ENCODE assay signal across 12 cellular contexts in genomic region chr19:45511074-45511473, GRCh38. TPM values are rescaled to one million over a fixed set of nuclear protein-coding genes. Genes with fewer than 3 reads are reported as not detected.
A peak's percentile ranks its signal among the peaks of the same experiment; 100 is the strongest.
DNase-seq lines count a peak whose midpoint lies in the region; ATAC-seq, FAIRE-seq and TF ChIP-seq lines count a peak whose summit lies in the region.
"Had no signal": no experiment of that assay in that cellular context is flagged by ENCODE, and none has a peak within 500 bp of the region (broad histone marks: within the 10 kb centered on the region; RNA-seq: fewer than 3 reads in every experiment).

No MANE protein-coding gene starts in this region.

- CTCF ChIA-PET in activated naive CD4-positive, alpha-beta T cell treated with anti-CD3 and anti-CD28 coated beads for 36 hours (lab: Charles Lee): interaction anchor here (0.6 kb wide), 1 partner anchor 132 kb away, joined by 3 read pairs; no protein-coding TSS in a partner anchor
- CTCF ChIA-PET in activated CD4-positive, alpha-beta memory T cell treated with anti-CD3 and anti-CD28 coated beads for 36 hours (lab: Charles Lee): interaction anchor here (1.2 kb wide), 1 partner anchor 47 kb away, joined by 4 read pairs; no protein-coding TSS in a partner anchor

- peaks cover 42% of the 10 kb centered on the region for H4K20me1 ChIP-seq in keratinocyte (ENCODE audit: control insufficient read depth, extremely low read depth, insufficient read depth, low read length)

- no peak overlapping the region for H3K4me3 ChIP-seq in keratinocyte (ENCODE audit: control insufficient read depth in 2 of 3, extremely low read depth in 1 of 3, insufficient read depth in 2 of 3, low read depth in 1 of 3, low read length in 3 of 3)
- H3K4me3 ChIP-seq in stomach: peak overlapping the region in 1 of 4 donors; percentile 15
- H3K4me3 ChIP-seq: left ventricle myocardium inferior had no signal

- H3K4me1 Mint-ChIP-seq in activated naive CD4-positive, alpha-beta T cell treated with anti-CD3 and anti-CD28 coated beads for 36 hours (ENCODE audit: low read depth): peaks cover 62% of the 10 kb centered on the region
- H3K4me1 Mint-ChIP-seq in activated CD4-positive, alpha-beta memory T cell treated with anti-CD3 and anti-CD28 coated beads for 36 hours (ENCODE audit: low read depth): peaks cover 65% of the 10 kb centered on the region

- peaks cover 6% of the 10 kb centered on the region for H3K36me3 Mint-ChIP-seq in activated naive CD4-positive, alpha-beta T cell treated with anti-CD3 and anti-CD28 coated beads for 36 hours (ENCODE audit: low read depth)
- H3K36me3 Mint-ChIP-seq in activated CD4-positive, alpha-beta memory T cell treated with anti-CD3 and anti-CD28 coated beads for 36 hours: peaks cover 4% of the 10 kb centered on the region

- dilution Hi-C loops in keratinocyte (cut with MboI; ENCODE audit: extremely low pct_ligation_motif_present, low sequenced_read_pairs): no loop called here

- H3K79me2 ChIP-seq in keratinocyte (ENCODE audit: control insufficient read depth, insufficient read depth, low read length): peaks cover 87% of the 10 kb centered on the region

- H3K4me1 ChIP-seq in keratinocyte (ENCODE audit: control insufficient read depth, extremely low read depth, insufficient read depth, low read length) (peaks cover 40% of the 10 kb centered on the region), stomach (peaks cover 68 to 76% (median 72%) of the 10 kb centered on the region in 4 donors)

- H3K27ac ChIP-seq in keratinocyte (ENCODE audit: control insufficient read depth, insufficient read depth, low read length) (no peak overlapping the region), stomach (peak overlapping the region in 4 of 5 donors; percentile 91 to 97 (median 96))

- intact Hi-C loops in activated naive CD4-positive, alpha-beta T cell treated with anti-CD3 and anti-CD28 coated beads for 36 hours (cut with micrococcal nuclease): no loop called here
- intact Hi-C loops in activated CD4-positive, alpha-beta memory T cell treated with anti-CD3 and anti-CD28 coated beads for 36 hours (cut with micrococcal nuclease): no loop called here
- intact Hi-C loops in stomach (cut with DNase I; ENCODE audit: low total_unique reads): no loop called here

- H3K4me3 Mint-ChIP-seq in activated naive CD4-positive, alpha-beta T cell treated with anti-CD3 and anti-CD28 coated beads for 36 hours: no peak overlapping the region
- H3K4me3 Mint-ChIP-seq in activated CD4-positive, alpha-beta memory T cell treated with anti-CD3 and anti-CD28 coated beads for 36 hours: peak overlapping the region; percentile 23

- no peaks in the 10 kb centered on the region for H3K9me3 Mint-ChIP-seq in activated naive CD4-positive, alpha-beta T cell treated with anti-CD3 and anti-CD28 coated beads for 36 hours
- H3K9me3 Mint-ChIP-seq in activated CD4-positive, alpha-beta memory T cell treated with anti-CD3 and anti-CD28 coated beads for 36 hours: no peaks in the 10 kb centered on the region

- TF ChIP-seq CTCF in keratinocyte (optimal IDR thresholded peaks at IDR 0.05 in 1 of 3, IDR thresholded peaks at IDR 0.05 in 1 of 3, conservative IDR thresholded peaks at IDR 0.05 in 1 of 3; ENCODE audit: extremely low read depth in 1 of 3, insufficient read depth in 2 of 3, low read length in 3 of 3): no peak
- no peak for TF ChIP-seq CTCF in stomach (IDR thresholded peaks at IDR 0.05)

- DNase-seq in activated naive CD4-positive, alpha-beta T cell treated with anti-CD3 and anti-CD28 coated beads for 36 hours: no peak
- DNase-seq in activated naive CD4-positive, alpha-beta T cell treated with Interleukin-2 at 50 U/mL for 16 hours: no peak
- DNase-seq in activated CD4-positive, alpha-beta memory T cell treated with anti-CD3 and anti-CD28 coated beads for 36 hours: no peak
- DNase-seq in keratinocyte (ENCODE audit: low read depth, low spot score) (no peak), stomach (no peak), MV-4-11 (lab: John Stamatoyannopoulos, UW) (no peak), SKM-1 treated with dmso at 0.1 percent for 144 hours (lab: John Stamatoyannopoulos, UW; ENCODE audit: unreplicated experiment) (no peak)
- DNase-seq: central memory CD4-positive, alpha-beta T cell; left ventricle myocardium inferior; NCI-H2029 treated with DMSO at 0.1 percent for 48 hours; SHP77 treated with DMSO at 0.1 percent for 48 hours had no signal

- no peaks in the 10 kb centered on the region for H3K27me3 Mint-ChIP-seq in activated naive CD4-positive, alpha-beta T cell treated with anti-CD3 and anti-CD28 coated beads for 36 hours (ENCODE audit: low read depth)
- H3K27me3 Mint-ChIP-seq in activated CD4-positive, alpha-beta memory T cell treated with anti-CD3 and anti-CD28 coated beads for 36 hours: no peaks in the 10 kb centered on the region

- H3K9me1 ChIP-seq in keratinocyte (ENCODE audit: control insufficient read depth, extremely low read depth, insufficient read depth, low read length): peaks cover 8% of the 10 kb centered on the region

- H3K9me3 ChIP-seq in keratinocyte (ENCODE audit: control insufficient read depth, low read depth, low read length): no peaks in the 10 kb centered on the region
- H3K9me3 ChIP-seq in stomach: no peaks in the 10 kb centered on the region
- H3K9me3 ChIP-seq: left ventricle myocardium inferior had no signal

- peaks cover 11 to 30% of the 10 kb centered on the region in 2 experiments for H3K36me3 ChIP-seq in keratinocyte (ENCODE audit: control insufficient read depth in 2 of 2, extremely low read depth in 1 of 2, insufficient read depth in 2 of 2, low read length in 2 of 2)
- H3K36me3 ChIP-seq in stomach: peaks cover 0 to 20% (median 6%) of the 10 kb centered on the region in 4 donors
- H3K36me3 ChIP-seq: left ventricle myocardium inferior had no signal

- H3K9ac ChIP-seq in keratinocyte (ENCODE audit: control insufficient read depth, extremely low read depth, insufficient read depth, low read length): no peak overlapping the region

- no peak overlapping the region for H2AFZ ChIP-seq in keratinocyte (ENCODE audit: control insufficient read depth, low read length)

- no peak for TF ChIP-seq POLR2A in stomach (IDR thresholded peaks at IDR 0.05)

- no peak for TF ChIP-seq EP300 in stomach (IDR thresholded peaks at IDR 0.05)

- WGBS in stomach, 5 donors: 75 to 88% (median 85%) methylated on average over 5 of the region's 5 CpGs

- no peak for ATAC-seq in HG03565 (IDR thresholded peaks at IDR 0.05; ENCODE audit: unreplicated experiment)

- POLR2A ChIA-PET in activated CD4-positive, alpha-beta memory T cell treated with anti-CD3 and anti-CD28 coated beads for 36 hours (lab: Charles Lee): interaction anchor here (0.8 kb wide), 1 partner anchor 9 kb away, joined by 5 read pairs; no protein-coding TSS in a partner anchor

- H3K27ac Mint-ChIP-seq in activated naive CD4-positive, alpha-beta T cell treated with anti-CD3 and anti-CD28 coated beads for 36 hours: peak overlapping the region; percentile 19
- peak overlapping the region; percentile 60 for H3K27ac Mint-ChIP-seq in activated CD4-positive, alpha-beta memory T cell treated with anti-CD3 and anti-CD28 coated beads for 36 hours

- FAIRE-seq in keratinocyte (lab: Jason Lieb, UNC): no peak

- no peaks in the 10 kb centered on the region for H3K27me3 ChIP-seq in keratinocyte (ENCODE audit: control insufficient read depth, extremely low read depth, insufficient read depth, low read length)
- no peaks in the 10 kb centered on the region for H3K27me3 ChIP-seq in stomach

- peak overlapping the region; percentile 43 for H3K4me2 ChIP-seq in keratinocyte (ENCODE audit: control insufficient read depth, extremely low read depth, insufficient read depth, low read depth, low read length)

RNA-seq across cellular contexts. Expression of gene VASP, which starts 3.8 kb away (rescaled TPM):
- 10 to 100 TPM; 94.5 to 99.6 TPM for total RNA-seq in activated naive CD4-positive, alpha-beta T cell treated with anti-CD3 and anti-CD28 coated beads for 36 hours
- total RNA-seq in activated CD4-positive, alpha-beta memory T cell treated with anti-CD3 and anti-CD28 coated beads for 36 hours: 100 to 1,000 TPM; 167 to 174 TPM
- polyA plus RNA-seq in keratinocyte: 99.0 to 117 TPM (median 110 TPM) in 3 replicates
- polyA plus RNA-seq in keratinocyte (2011; ENCODE audit: low read depth): 76.9 TPM
- polyA plus RNA-seq in keratinocyte (2011; cell fraction: cytosol; rRNA removed): 78.8 and 128 TPM in 2 replicates
- polyA plus RNA-seq in keratinocyte (2011; cell fraction: nucleus; rRNA removed): 94.7 and 121 TPM in 2 replicates
- 53.7 and 126 TPM in 2 replicates for polyA plus RNA-seq in keratinocyte (2012; ENCODE audit: low replicate concordance)
- 88.7 to 145 TPM (median 99.3 TPM) in 3 replicates for polyA minus RNA-seq in keratinocyte
- 240 TPM for polyA minus RNA-seq in keratinocyte (2011; cell fraction: cytosol; rRNA and poly(A)+ RNA removed)
- polyA minus RNA-seq in keratinocyte (2011; cell fraction: nucleus; rRNA and poly(A)+ RNA removed): 117 and 165 TPM in 2 replicates
- 100 to 1,000 TPM in 3 of 5 donors, 10 to 100 TPM in 2; 48.4 to 280 (median 119) TPM for total RNA-seq in stomach
- polyA plus RNA-seq in stomach: 100 to 1,000 TPM in 1 of 3 donors, 10 to 100 TPM in 2; 62.8 to 149 (median 76.0) TPM

RNA-seq across cellular contexts. Expression of gene PPM1N, which starts 12.8 kb away (rescaled TPM):
- 1 to 10 TPM; 2.3 to 2.5 TPM for total RNA-seq in activated naive CD4-positive, alpha-beta T cell treated with anti-CD3 and anti-CD28 coated beads for 36 hours
- total RNA-seq in activated CD4-positive, alpha-beta memory T cell treated with anti-CD3 and anti-CD28 coated beads for 36 hours: 1 to 10 TPM; 3.5 to 3.6 TPM
- polyA plus RNA-seq in keratinocyte (1.9 to 2.5 TPM (median 2.0 TPM) in 3 replicates), stomach (1 to 10 TPM; 1.9 to 5.2 (median 4.9) TPM)
- polyA plus RNA-seq in keratinocyte (2011; ENCODE audit: low read depth): 0.64 TPM
- polyA plus RNA-seq in keratinocyte (2011; cell fraction: cytosol; rRNA removed): 1.6 and 2.1 TPM in 2 replicates
- polyA plus RNA-seq in keratinocyte (2011; cell fraction: nucleus; rRNA removed): 1.4 and 1.9 TPM in 2 replicates
- 1.2 and 2.1 TPM in 2 replicates for polyA plus RNA-seq in keratinocyte (2012; ENCODE audit: low replicate concordance)
- 0.42 TPM in 1 of 3 replicates, not detected in the others for polyA minus RNA-seq in keratinocyte
- not detected for polyA minus RNA-seq in keratinocyte (2011; cell fraction: cytosol; rRNA and poly(A)+ RNA removed)
- not detected in 2 replicates for polyA minus RNA-seq in keratinocyte (2011; cell fraction: nucleus; rRNA and poly(A)+ RNA removed)
- total RNA-seq in stomach: 1 to 10 TPM in 1 of 5 donors, under 1 TPM in 1, not detected in 3; 0.92 to 1.6 TPM

RNA-seq across cellular contexts. Expression of gene RTN2, which starts 14.2 kb away (rescaled TPM):
- total RNA-seq in activated naive CD4-positive, alpha-beta T cell treated with anti-CD3 and anti-CD28 coated beads for 36 hours: under 1 TPM; 0.69 to 0.84 TPM
- 1 to 10 TPM; 1.5 to 2.2 TPM for total RNA-seq in activated CD4-positive, alpha-beta memory T cell treated with anti-CD3 and anti-CD28 coated beads for 36 hours
- polyA plus RNA-seq in keratinocyte (8.5 to 13.6 TPM (median 12.2 TPM) in 3 replicates), stomach (1 to 10 TPM; 4.7 to 9.3 (median 7.9) TPM)
- 4.5 TPM for polyA plus RNA-seq in keratinocyte (2011; ENCODE audit: low read depth)
- polyA plus RNA-seq in keratinocyte (2011; cell fraction: cytosol; rRNA removed): 7.2 and 12.4 TPM in 2 replicates
- 6.7 and 10.0 TPM in 2 replicates for polyA plus RNA-seq in keratinocyte (2011; cell fraction: nucleus; rRNA removed)
- polyA plus RNA-seq in keratinocyte (2012; ENCODE audit: low replicate concordance): 7.5 and 15.7 TPM in 2 replicates
- polyA minus RNA-seq in keratinocyte: 5.7 to 20.4 TPM (median 8.5 TPM) in 3 replicates
- 21.7 TPM for polyA minus RNA-seq in keratinocyte (2011; cell fraction: cytosol; rRNA and poly(A)+ RNA removed)
- polyA minus RNA-seq in keratinocyte (2011; cell fraction: nucleus; rRNA and poly(A)+ RNA removed): 6.4 and 13.0 TPM in 2 replicates
- total RNA-seq in stomach: 10 to 100 TPM in 2 of 5 donors, 1 to 10 TPM in 2, not detected in 1; 2.0 to 37.3 (median 10.6) TPM

RNA-seq across cellular contexts. Expression of gene FOSB, which starts 43.3 kb away (rescaled TPM):
- total RNA-seq in activated naive CD4-positive, alpha-beta T cell treated with anti-CD3 and anti-CD28 coated beads for 36 hours: 1 to 10 TPM; 8.0 to 8.7 TPM
- total RNA-seq in activated CD4-positive, alpha-beta memory T cell treated with anti-CD3 and anti-CD28 coated beads for 36 hours: 1 to 10 TPM; 3.7 to 5.9 TPM
- 0.27 to 4.6 TPM (median 3.9 TPM) in 3 replicates for polyA plus RNA-seq in keratinocyte
- polyA plus RNA-seq in keratinocyte (2011; ENCODE audit: low read depth): 7.5 TPM
- polyA plus RNA-seq in keratinocyte (2011; cell fraction: cytosol; rRNA removed): 1.2 and 2.5 TPM in 2 replicates
- polyA plus RNA-seq in keratinocyte (2011; cell fraction: nucleus; rRNA removed): 69.0 and 109 TPM in 2 replicates
- polyA plus RNA-seq in keratinocyte (2012; ENCODE audit: low replicate concordance): 0.37 and 11.7 TPM in 2 replicates
- 2.9 to 15.1 TPM (median 9.2 TPM) in 3 replicates for polyA minus RNA-seq in keratinocyte
- 1.7 TPM for polyA minus RNA-seq in keratinocyte (2011; cell fraction: cytosol; rRNA and poly(A)+ RNA removed)
- polyA minus RNA-seq in keratinocyte (2011; cell fraction: nucleus; rRNA and poly(A)+ RNA removed): 41.5 and 54.1 TPM in 2 replicates
- total RNA-seq in stomach: 10 to 100 TPM in 2 of 5 donors, 1 to 10 TPM in 3; 1.2 to 76.8 (median 5.5) TPM
- polyA plus RNA-seq in stomach: 10 to 100 TPM in 2 of 3 donors, 1 to 10 TPM in 1; 6.9 to 20.9 (median 11.1) TPM
